Comparison of ENCODE assay signal across 1 cellular context in genomic region chr4:8647626-8648025, GRCh38.
TF ChIP-seq lines count a peak whose summit lies in the region.

No MANE protein-coding gene starts in this region.

TF ChIP-seq in HCT116, 20 proteins besides CTCF, POLR2A, EP300 and RAD21 (continued from another document):
- TF ChIP-seq YY1 (IDR thresholded peaks at IDR 0.05; ENCODE audit: extremely low read depth, insufficient replicate concordance, low read depth, low read length): no peak
- TF ChIP-seq ZNF274 (IDR thresholded peaks at IDR 0.05; ENCODE audit: low read depth, low read length): no peak
- TF ChIP-seq JUND (IDR thresholded peaks at IDR 0.05): no peak
- TF ChIP-seq POLR2AphosphoS5 (IDR thresholded peaks at IDR 0.05; ENCODE audit: low read depth, low read length): no peak
- TF ChIP-seq SP1 (IDR thresholded peaks at IDR 0.05; ENCODE audit: low read depth): no peak
- no peak for TF ChIP-seq CEBPB (IDR thresholded peaks at IDR 0.05; ENCODE audit: low read depth)
- TF ChIP-seq ZFX (IDR thresholded peaks at IDR 0.05): no peak
- no peak for TF ChIP-seq SRF (IDR thresholded peaks at IDR 0.05; ENCODE audit: low read depth)
- TF ChIP-seq TCF7L2 (IDR thresholded peaks at IDR 0.05; ENCODE audit: borderline replicate concordance, extremely low read depth, insufficient read depth, insufficient read length): no peak
